ENCODE assay signal across 19 cellular contexts in genomic region chr10:48291190-48291589, GRCh38. TPM values are rescaled to one million over a fixed set of nuclear protein-coding genes. Genes with fewer than 3 reads are reported as not detected.
DNase-seq lines count a peak whose midpoint lies in the region; ATAC-seq and TF ChIP-seq lines count a peak whose summit lies in the region.
"Had no signal": no experiment of that assay in that cellular context is flagged by ENCODE, and none has a peak within 500 bp of the region (broad histone marks: within the 10 kb centered on the region; RNA-seq: fewer than 3 reads in every experiment).

No MANE protein-coding gene starts in this region.

- no peak overlapping the region for H3K4ac ChIP-seq in IMR-90 (ENCODE audit: low read depth, low read length)
- H3K4ac ChIP-seq in neuronal stem cell (ENCODE audit: low read length): no peak overlapping the region

- H3K56ac ChIP-seq in IMR-90 (ENCODE audit: extremely low read depth, insufficient read depth, low read length): no peak overlapping the region

- H3K27me3 ChIP-seq in IMR-90 (ENCODE audit: control insufficient read depth, insufficient read depth, low read length) (peaks cover 36% of the 10 kb centered on the region), neuronal stem cell (ENCODE audit: control insufficient read depth in 3 of 3, insufficient read depth in 3 of 3, low read depth in 1 of 3, low read length in 3 of 3) (no peaks in the 10 kb centered on the region)
- H3K27me3 ChIP-seq: SJCRH30 had no signal

- H3K27me3 Mint-ChIP-seq in Calu3 (ENCODE audit: unreplicated experiment): peaks cover 7% of the 10 kb centered on the region
- peaks cover 30% of the 10 kb centered on the region for H3K27me3 Mint-ChIP-seq in T-helper 17 cell
- H3K27me3 Mint-ChIP-seq: IgD-negative memory B cell had no signal

- H3K9ac ChIP-seq in IMR-90 (ENCODE audit: low read depth, low read length): no peak overlapping the region
- no peak overlapping the region for H3K9ac ChIP-seq in neuronal stem cell (ENCODE audit: low read depth, low read length, poor library complexity)

- dilution Hi-C loops in IMR-90 (cut with HindIII; ENCODE audit: low sequenced_read_pairs, unreplicated experiment): no loop called here

- DNase-seq in Calu3 (peak; percentile 25), IMR-90 (no peak), T-helper 17 cell (no peak), neuronal stem cell (ENCODE audit: low spot score) (no peak), retina (no peak)
- DNase-seq: ACHN; CD4-positive, CD25-positive, alpha-beta regulatory T cell; NCI-H1105; NCI-H187 treated with DMSO at 0.1 percent for 48 hours; NCI-H2171; NCI-H446 treated with DMSO at 0.1 percent for 48 hours; NCI-H774; SJCRH30 had no signal

- no peak overlapping the region for H3K14ac ChIP-seq in IMR-90 (replicated peaks; ENCODE audit: low read depth, low read length)
- H3K14ac ChIP-seq in neuronal stem cell (ENCODE audit: low read length): no peak overlapping the region

- TF ChIP-seq CTCF in Calu3 (IDR thresholded peaks at IDR 0.05; ENCODE audit: unreplicated experiment) (no peak), IMR-90 (conservative IDR thresholded peaks at IDR 0.05; ENCODE audit: low read depth, low read length) (no peak)

- TF ChIP-seq RAD21 in IMR-90 (IDR thresholded peaks at IDR 0.05; ENCODE audit: low read length): no peak

- no peaks in the 10 kb centered on the region for H3K9me1 ChIP-seq in IMR-90 (ENCODE audit: insufficient read depth, low read length)

- no peaks in the 10 kb centered on the region for H4K20me1 ChIP-seq in IMR-90 (ENCODE audit: insufficient read depth, low read length)

- H2AFZ ChIP-seq in IMR-90 (replicated peaks; ENCODE audit: low read length, poor library complexity) (peak overlapping the region; percentile 51), neuronal stem cell (ENCODE audit: low read length) (peak overlapping the region; percentile 15)

- ATAC-seq in IMR-90 (ENCODE audit: low read depth) (no peak), T-helper 17 cell (no peak), HG03025 (IDR thresholded peaks at IDR 0.05; ENCODE audit: low FRiP score, unreplicated experiment) (no peak), GM18502 (IDR thresholded peaks at IDR 0.05; ENCODE audit: poor library complexity, unreplicated experiment) (no peak)

- in situ Hi-C loops in IMR-90 (cut with MboI; ENCODE audit: low sequenced_read_pairs): no loop called here

- H4K5ac ChIP-seq in IMR-90 (ENCODE audit: low read depth, low read length): no peak overlapping the region

- WGBS in IMR-90 (ENCODE audit: extremely low coverage in 2 of 2, insufficient read length in 1 of 2), 2 experiments: 43% methylated on average over 1 of the region's 3 CpGs; no CpG with 5 or more reads in 1 of the 2 experiments
- no CpG with 5 or more reads among the region's 3 CpGs for WGBS in neuronal stem cell (ENCODE audit: extremely low coverage in 2 of 2, insufficient read length in 2 of 2, insufficient replicate concordance in 1 of 2), 2 donors

- H3K4me3 Mint-ChIP-seq in Calu3 (ENCODE audit: low read depth, unreplicated experiment) (no peak overlapping the region), T-helper 17 cell (no peak overlapping the region)
- H3K4me3 Mint-ChIP-seq: CD4-positive, CD25-positive, alpha-beta regulatory T cell; IgD-negative memory B cell had no signal

- H4K91ac ChIP-seq in IMR-90 (ENCODE audit: insufficient read depth, low read depth, low read length) (no peak overlapping the region), neuronal stem cell (ENCODE audit: low read depth, low read length, poor library complexity) (no peak overlapping the region)

- H2AK5ac ChIP-seq in IMR-90 (ENCODE audit: low read depth, low read length) (no peak overlapping the region), neuronal stem cell (ENCODE audit: low read depth, low read length) (no peak overlapping the region)

- H3K27ac ChIP-seq in IMR-90 (ENCODE audit: insufficient read depth, low read length) (no peak overlapping the region), neuronal stem cell (replicated peaks; ENCODE audit: low read length) (no peak overlapping the region)
- H3K27ac ChIP-seq: RWPE1, SJCRH30 had no signal

- H2BK120ac ChIP-seq in IMR-90 (ENCODE audit: low read depth, low read length) (no peak overlapping the region), neuronal stem cell (ENCODE audit: low read depth, low read length) (no peak overlapping the region)

- H3K4me1 ChIP-seq in IMR-90 (ENCODE audit: control insufficient read depth, insufficient read depth, low read length) (no peaks in the 10 kb centered on the region), neuronal stem cell (ENCODE audit: control insufficient read depth in 2 of 2, insufficient read depth in 1 of 2, low read depth in 1 of 2, low read length in 2 of 2) (no peaks in the 10 kb centered on the region)
- H3K4me1 ChIP-seq: HAP-1, SJCRH30 had no signal

- no peak overlapping the region for H3K18ac ChIP-seq in IMR-90 (ENCODE audit: low read depth, low read length)
- H3K18ac ChIP-seq in neuronal stem cell (ENCODE audit: low read length): no peak overlapping the region

- H2BK15ac ChIP-seq in IMR-90 (ENCODE audit: low read depth, low read length) (no peak overlapping the region), neuronal stem cell (ENCODE audit: low read length) (no peak overlapping the region)

- H3K36me3 ChIP-seq in IMR-90 (ENCODE audit: control insufficient read depth, insufficient read depth, low read length): no peaks in the 10 kb centered on the region
- no peaks in the 10 kb centered on the region for H3K36me3 ChIP-seq in neuronal stem cell (replicated peaks in 1 of 2; ENCODE audit: control insufficient read depth in 2 of 2, insufficient read depth in 2 of 2, low read length in 2 of 2)
- H3K36me3 ChIP-seq: HAP-1, SJCRH30 had no signal

- H3K4me3 ChIP-seq in IMR-90 (ENCODE audit: insufficient read depth, low read depth, low read length) (no peak overlapping the region), neuronal stem cell (ENCODE audit: low read length in 2 of 2) (no peak overlapping the region)
- H3K4me3 ChIP-seq: HAP-1, SJCRH30 had no signal

- H2AK9ac ChIP-seq in IMR-90 (replicated peaks; ENCODE audit: low read depth, low read length, poor library complexity): no peak overlapping the region

- H3K23ac ChIP-seq in IMR-90 (ENCODE audit: low read depth, low read length) (no peak overlapping the region), neuronal stem cell (ENCODE audit: low read depth, low read length, poor library complexity) (no peak overlapping the region)

- intact Hi-C loops in Calu3 (cut with micrococcal nuclease; ENCODE audit: unreplicated experiment): no loop called here
- intact Hi-C loops in IMR-90 (cut with micrococcal nuclease): no loop called here

- H3K79me1 ChIP-seq in IMR-90 (ENCODE audit: low read depth in 1 of 2, low read length in 2 of 2) (no peaks in the 10 kb centered on the region), neuronal stem cell (ENCODE audit: low read depth, low read length) (no peaks in the 10 kb centered on the region)

- CTCF ChIA-PET in Calu3 (lab: Charles Lee) (interaction anchor here (1.4 to 2.0 kb wide), 2 partner anchors 10 to 19 kb away, joined by 3 to 6 read pairs; no protein-coding TSS in a partner anchor), IMR-90 (lab: Yijun Ruan, JAX) (interaction anchor here (0.6 to 1.1 kb wide), 2 partner anchors 86 to 1730 kb away, joined by 3 read pairs; no protein-coding TSS in a partner anchor)

- H3K36me3 Mint-ChIP-seq in Calu3 (ENCODE audit: insufficient read depth, unreplicated experiment): no peaks in the 10 kb centered on the region
- no peaks in the 10 kb centered on the region for H3K36me3 Mint-ChIP-seq in T-helper 17 cell (ENCODE audit: low read depth)
- H3K36me3 Mint-ChIP-seq: CD4-positive, CD25-positive, alpha-beta regulatory T cell had no signal

- no peak overlapping the region for H2BK12ac ChIP-seq in neuronal stem cell (ENCODE audit: low read length)

- no TSS peak for BruUV-seq in Calu3 (replicated peaks; lab: Mats Ljungman, UMichigan)
- no TSS peak for BruUV-seq in IMR-90 (replicated peaks; lab: Mats Ljungman, UMichigan)

- peaks cover 4% of the 10 kb centered on the region; the same call in 1 of the 2 replicates for H3K9me3 ChIP-seq in IMR-90 (ENCODE audit: control insufficient read depth, insufficient read depth, low read length)
- H3K9me3 ChIP-seq in T-helper 17 cell (ENCODE audit: control insufficient read depth, low read length, poor library complexity, severe bottlenecking): no peaks in the 10 kb centered on the region
- no peaks in the 10 kb centered on the region for H3K9me3 ChIP-seq in neuronal stem cell (replicated peaks in 1 of 2; ENCODE audit: control insufficient read depth in 2 of 2, insufficient read depth in 1 of 2, low read depth in 1 of 2, low read length in 2 of 2)
- H3K9me3 ChIP-seq: HAP-1, SJCRH30 had no signal

- H3K4me1 Mint-ChIP-seq in Calu3 (ENCODE audit: low read depth, unreplicated experiment) (peaks cover 44% of the 10 kb centered on the region), T-helper 17 cell (peaks cover 11% of the 10 kb centered on the region)

- TF ChIP-seq POLR2A in IMR-90 (IDR thresholded peaks at IDR 0.05; ENCODE audit: low read depth, low read length): no peak

- H4K8ac ChIP-seq in IMR-90 (ENCODE audit: low read depth in 2 of 2, low read length in 2 of 2) (no peak overlapping the region), neuronal stem cell (ENCODE audit: low read depth, low read length) (no peak overlapping the region)

- no peak overlapping the region for H2BK20ac ChIP-seq in IMR-90 (ENCODE audit: low read depth, low read length)

- H3K27ac Mint-ChIP-seq in Calu3 (ENCODE audit: unreplicated experiment) (peak overlapping the region; percentile 5), T-helper 17 cell (peak overlapping the region; percentile 56)
- H3K27ac Mint-ChIP-seq: CD4-positive, CD25-positive, alpha-beta regulatory T cell; IgD-negative memory B cell had no signal

- H3K4me2 ChIP-seq in IMR-90 (ENCODE audit: low read depth, low read length): no peak overlapping the region
- H3K4me2 ChIP-seq in neuronal stem cell (ENCODE audit: insufficient read depth, low read length, poor library complexity, severe bottlenecking): no peak overlapping the region

- POLR2A ChIA-PET in IMR-90 (lab: Charles Lee; ENCODE audit: unreplicated experiment): no interaction called here

- H3K9me3 Mint-ChIP-seq in Calu3 (ENCODE audit: low read depth, unreplicated experiment): no peaks in the 10 kb centered on the region
- H3K9me3 Mint-ChIP-seq: CD4-positive, CD25-positive, alpha-beta regulatory T cell; IgD-negative memory B cell had no signal

- H2BK5ac ChIP-seq in IMR-90 (ENCODE audit: low read depth, low read length, poor library complexity, severe bottlenecking) (no peak overlapping the region), neuronal stem cell (ENCODE audit: low read length) (no peak overlapping the region)

RNA-seq across cellular contexts. Expression of gene MAPK8, which starts 15.3 kb away (rescaled TPM):
- total RNA-seq in Calu3 (2022): 55.7 and 63.4 TPM in 2 replicates
- 54.7 and 67.2 TPM in 2 replicates for total RNA-seq in IMR-90 (2012; rRNA removed)
- polyA plus RNA-seq in IMR-90 (2012; rRNA removed): 31.3 and 41.5 TPM in 2 replicates
- 6.6 and 8.4 TPM in 2 replicates for polyA plus RNA-seq in IMR-90 (2012; cell fraction: cytosol; rRNA removed)
- polyA plus RNA-seq in IMR-90 (2012; cell fraction: nucleus; rRNA removed; ENCODE audit: low replicate concordance): 9.7 and 65.3 TPM in 2 replicates
- total RNA-seq in T-helper 17 cell: 10 to 100 TPM; 34.0 to 35.8 TPM
- 48.9 TPM for polyA plus RNA-seq in neuronal stem cell (2013, experiment 1 of 2)
- polyA plus RNA-seq in neuronal stem cell (2013, experiment 2 of 2): 49.3 TPM

RNA-seq across cellular contexts. Expression of gene FRMPD2, which starts 16.7 kb away (rescaled TPM):
- total RNA-seq in Calu3 (2022): 1.9 and 2.0 TPM in 2 replicates
- total RNA-seq in IMR-90 (2012; rRNA removed): 0.18 TPM in 1 of 2 replicates, not detected in the other
- polyA plus RNA-seq in IMR-90 (2012; rRNA removed): not detected in 2 replicates
- 0.01 TPM in 1 of 2 replicates, not detected in the other for polyA plus RNA-seq in IMR-90 (2012; cell fraction: cytosol; rRNA removed)
- 0.28 TPM in 1 of 2 replicates, not detected in the other for polyA plus RNA-seq in IMR-90 (2012; cell fraction: nucleus; rRNA removed; ENCODE audit: low replicate concordance)
- total RNA-seq in T-helper 17 cell: under 1 TPM in 1 of 2 donors, not detected in 1; 0.17 TPM
- polyA plus RNA-seq in neuronal stem cell (2013, experiment 1 of 2): 0.07 TPM
- polyA plus RNA-seq in neuronal stem cell (2013, experiment 2 of 2): 0.10 TPM
- total RNA-seq: CD4-positive, CD25-positive, alpha-beta regulatory T cell; Daoy; SJCRH30 had no signal
- polyA plus RNA-seq: CD4-positive, CD25-positive, alpha-beta regulatory T cell; IgD-negative memory B cell had no signal
